Comparison of ENCODE assay signal across 8 cellular contexts in genomic region chr3:42906085-42906904, GRCh38. TPM values are rescaled to one million over a fixed set of nuclear protein-coding genes. Genes with fewer than 3 reads are reported as not detected.
DNase-seq lines count a peak whose midpoint lies in the region; ATAC-seq and TF ChIP-seq lines count a peak whose summit lies in the region.

Gene ZNF662, plus strand, starts transcription at chr3:42906142. Its CDS starts 1,973 bp downstream, at chr3:42908115.

- peak within 1 kb of the TSS; percentile 39; the same call in 1 of the 2 replicates for H3K4me2 ChIP-seq in IMR-90 (ENCODE audit: low read depth, low read length)

- no peak within 1 kb of the TSS for H2BK5ac ChIP-seq in IMR-90 (ENCODE audit: low read depth, low read length, poor library complexity, severe bottlenecking)

- H3K27me3 Mint-ChIP-seq in activated T-cell treated with anti-CD3 and anti-CD28 coated beads, Interleukin-2, amount 50 U/mL, for 4 hours (ENCODE audit: low read depth), result peaks cover 37% of the 10 kb centered on the region

- peak within 1 kb of the TSS; percentile 82 for H2AFZ ChIP-seq in IMR-90 (replicated peaks; ENCODE audit: low read length, poor library complexity)

- no peak within 1 kb of the TSS for H3K56ac ChIP-seq in IMR-90 (ENCODE audit: extremely low read depth, insufficient read depth, low read length)

- no peak within 1 kb of the TSS for H2BK120ac ChIP-seq in IMR-90 (ENCODE audit: low read depth, low read length)

- no peaks in the 10 kb centered on the region for H3K79me1 ChIP-seq in IMR-90 (ENCODE audit: low read depth in 1 of 2, low read length in 2 of 2)

- no peak for TF ChIP-seq CTCF in IMR-90 (conservative IDR thresholded peaks at IDR 0.05; ENCODE audit: low read depth, low read length)

- H4K8ac ChIP-seq in IMR-90 (ENCODE audit: low read depth in 2 of 2, low read length in 2 of 2), result no peak within 1 kb of the TSS

- H3K9ac ChIP-seq in IMR-90 (ENCODE audit: low read depth, low read length), result no peak within 1 kb of the TSS

- POLR2A ChIA-PET in IMR-90 (lab: Charles Lee; ENCODE audit: unreplicated experiment), result no interaction called here

- CTCF ChIA-PET in IMR-90 (lab: Yijun Ruan, JAX), result interaction anchor here (0.7 kb wide), 1 partner anchor 820 kb away, joined by 3 read pairs; no protein-coding TSS in a partner anchor

- H3K9me1 ChIP-seq in IMR-90 (ENCODE audit: insufficient read depth, low read length), result no peaks in the 10 kb centered on the region

- no peak for TF ChIP-seq RAD21 in IMR-90 (IDR thresholded peaks at IDR 0.05; ENCODE audit: low read length)

- WGBS in IMR-90 (ENCODE audit: extremely low coverage in 2 of 2, insufficient read length in 1 of 2), 2 experiments, result 13% methylated on average over 28 of the region's 59 CpGs; no CpG with 5 or more reads in 1 of the 2 experiments

- peaks cover 8% of the 10 kb centered on the region for H3K4me1 Mint-ChIP-seq in activated T-cell treated with anti-CD3 and anti-CD28 coated beads, Interleukin-2, amount 50 U/mL, for 4 hours (ENCODE audit: low read depth)

- H3K4ac ChIP-seq in IMR-90 (ENCODE audit: low read depth, low read length), result no peak within 1 kb of the TSS

- dilution Hi-C loops in IMR-90 (cut with HindIII; ENCODE audit: low sequenced_read_pairs, unreplicated experiment), result no loop called here

- in situ Hi-C loops in IMR-90 (cut with MboI; ENCODE audit: low sequenced_read_pairs), result no loop called here

- H2BK15ac ChIP-seq in IMR-90 (ENCODE audit: low read depth, low read length), result no peak within 1 kb of the TSS; the same call in 2 of the 3 replicates

- H3K23ac ChIP-seq in IMR-90 (ENCODE audit: low read depth, low read length), result no peak within 1 kb of the TSS

- peak within 1 kb of the TSS; percentile 63 for H3K4me3 Mint-ChIP-seq in activated T-cell treated with anti-CD3 and anti-CD28 coated beads, Interleukin-2, amount 50 U/mL, for 4 hours

- TF ChIP-seq POLR2A in IMR-90 (IDR thresholded peaks at IDR 0.05; ENCODE audit: low read depth, low read length), result no peak

- H2AK9ac ChIP-seq in IMR-90 (replicated peaks; ENCODE audit: low read depth, low read length, poor library complexity), result no peak within 1 kb of the TSS

- DNase-seq in IMR-90, result no peak
- DNase-seq in activated T-cell treated with anti-CD3 and anti-CD28 coated beads, Interleukin-2, amount 50 U/mL, for 4 hours, result peak; percentile 6
- DNase-seq in globus pallidus (ENCODE audit: low spot score), result peak; percentile 51
- DNase-seq in putamen (ENCODE audit: low spot score), result peak; percentile 32
- DNase-seq in DMS 273 treated with DMSO at 0.1 percent for 48 hours (lab: John Stamatoyannopoulos, UW), result no peak

- no peaks in the 10 kb centered on the region for H3K4me1 ChIP-seq in IMR-90 (ENCODE audit: control insufficient read depth, insufficient read depth, low read length)

- ATAC-seq in IMR-90 (ENCODE audit: low read depth) (peak; percentile 62), HG03095 (IDR thresholded peaks at IDR 0.05; ENCODE audit: unreplicated experiment) (no peak), GM18517 (IDR thresholded peaks at IDR 0.05; ENCODE audit: unreplicated experiment) (no peak), GM19035 (IDR thresholded peaks at IDR 0.05; ENCODE audit: unreplicated experiment) (no peak)
- ATAC-seq in activated T-cell treated with anti-CD3 and anti-CD28 coated beads, Interleukin-2, amount 50 U/mL, for 4 hours, result peak; percentile 78 to 84

- H3K9me3 Mint-ChIP-seq in activated T-cell treated with anti-CD3 and anti-CD28 coated beads, Interleukin-2, amount 50 U/mL, for 4 hours, result peaks cover 12% of the 10 kb centered on the region

- H4K91ac ChIP-seq in IMR-90 (ENCODE audit: insufficient read depth, low read depth, low read length), result no peak within 1 kb of the TSS

- no peak within 1 kb of the TSS for H2BK20ac ChIP-seq in IMR-90 (ENCODE audit: low read depth, low read length)

- no peaks in the 10 kb centered on the region for H3K36me3 ChIP-seq in IMR-90 (ENCODE audit: control insufficient read depth, insufficient read depth, low read length)

- H3K4me3 ChIP-seq in IMR-90 (ENCODE audit: insufficient read depth, low read depth, low read length), result peak within 1 kb of the TSS; percentile 34; the same call in 1 of the 2 replicates

- no peak within 1 kb of the TSS; the same call in 1 of the 2 replicates for H4K5ac ChIP-seq in IMR-90 (ENCODE audit: low read depth, low read length)

- intact Hi-C loops in IMR-90 (cut with micrococcal nuclease), result no loop called here

- H4K20me1 ChIP-seq in IMR-90 (ENCODE audit: insufficient read depth, low read length), result no peaks in the 10 kb centered on the region

- BruUV-seq in IMR-90 (replicated peaks; lab: Mats Ljungman, UMichigan), result no TSS peak

- peaks cover 4% of the 10 kb centered on the region for H3K36me3 Mint-ChIP-seq in activated T-cell treated with anti-CD3 and anti-CD28 coated beads, Interleukin-2, amount 50 U/mL, for 4 hours (ENCODE audit: insufficient read depth)

- peaks cover 13% of the 10 kb centered on the region for H3K27me3 ChIP-seq in IMR-90 (ENCODE audit: control insufficient read depth, insufficient read depth, low read length)

- H3K18ac ChIP-seq in IMR-90 (ENCODE audit: low read depth, low read length), result no peak within 1 kb of the TSS

- H2AK5ac ChIP-seq in IMR-90 (ENCODE audit: low read depth, low read length), result no peak within 1 kb of the TSS

- H3K14ac ChIP-seq in IMR-90 (replicated peaks; ENCODE audit: low read depth, low read length), result no peak within 1 kb of the TSS

- no peak within 1 kb of the TSS for H3K27ac ChIP-seq in IMR-90 (ENCODE audit: insufficient read depth, low read length)

- no peaks in the 10 kb centered on the region for H3K9me3 ChIP-seq in IMR-90 (ENCODE audit: control insufficient read depth, insufficient read depth, low read length)

TF ChIP-seq in IMR-90, 13 proteins besides CTCF, POLR2A, EP300 and RAD21:
- TF ChIP-seq RCOR1 (IDR thresholded peaks at IDR 0.05; ENCODE audit: insufficient replicate concordance, low read length), result no peak
- TF ChIP-seq NFE2L2 (IDR thresholded peaks at IDR 0.05; ENCODE audit: low read depth, low read length), result no peak
- no peak for TF ChIP-seq FOS (IDR thresholded peaks at IDR 0.05; ENCODE audit: low read depth, low read length)
- TF ChIP-seq MAFK (IDR thresholded peaks at IDR 0.05; ENCODE audit: low read depth, low read length), result no peak
- TF ChIP-seq, protein P1, sequence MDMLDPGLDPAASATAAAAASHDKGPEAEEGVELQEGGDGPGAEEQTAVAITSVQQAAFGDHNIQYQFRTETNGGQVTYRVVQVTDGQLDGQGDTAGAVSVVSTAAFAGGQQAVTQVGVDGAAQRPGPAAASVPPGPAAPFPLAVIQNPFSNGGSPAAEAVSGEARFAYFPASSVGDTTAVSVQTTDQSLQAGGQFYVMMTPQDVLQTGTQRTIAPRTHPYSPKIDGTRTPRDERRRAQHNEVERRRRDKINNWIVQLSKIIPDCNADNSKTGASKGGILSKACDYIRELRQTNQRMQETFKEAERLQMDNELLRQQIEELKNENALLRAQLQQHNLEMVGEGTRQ (IDR thresholded peaks at IDR 0.05; ENCODE audit: low read depth, low read length), result no peak
- TF ChIP-seq MAZ (IDR thresholded peaks at IDR 0.05; ENCODE audit: borderline replicate concordance, low read depth, low read length), result no peak
- TF ChIP-seq RFX5 (IDR thresholded peaks at IDR 0.05; ENCODE audit: low read depth, low read length), result no peak
- TF ChIP-seq CEBPB (IDR thresholded peaks at IDR 0.05; ENCODE audit: low read depth, low read length), result no peak
- TF ChIP-seq SMC3 (IDR thresholded peaks at IDR 0.05; ENCODE audit: low read depth, low read length), result no peak
- TF ChIP-seq MXI1 (IDR thresholded peaks at IDR 0.05; ENCODE audit: borderline replicate concordance, low read depth, low read length), result no peak
- TF ChIP-seq, protein P2, sequence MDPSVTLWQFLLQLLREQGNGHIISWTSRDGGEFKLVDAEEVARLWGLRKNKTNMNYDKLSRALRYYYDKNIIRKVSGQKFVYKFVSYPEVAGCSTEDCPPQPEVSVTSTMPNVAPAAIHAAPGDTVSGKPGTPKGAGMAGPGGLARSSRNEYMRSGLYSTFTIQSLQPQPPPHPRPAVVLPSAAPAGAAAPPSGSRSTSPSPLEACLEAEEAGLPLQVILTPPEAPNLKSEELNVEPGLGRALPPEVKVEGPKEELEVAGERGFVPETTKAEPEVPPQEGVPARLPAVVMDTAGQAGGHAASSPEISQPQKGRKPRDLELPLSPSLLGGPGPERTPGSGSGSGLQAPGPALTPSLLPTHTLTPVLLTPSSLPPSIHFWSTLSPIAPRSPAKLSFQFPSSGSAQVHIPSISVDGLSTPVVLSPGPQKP (IDR thresholded peaks at IDR 0.05; ENCODE audit: borderline replicate concordance, low read depth, low read length), result no peak
- no peak for TF ChIP-seq CHD1 (IDR thresholded peaks at IDR 0.05; ENCODE audit: low read depth, low read length)
TF ChIP-seq in IMR-90: peak in this region for 0.

RNA-seq across cellular contexts. Expression of gene ZNF662, which starts in this region (rescaled TPM):
- 0.28 and 0.54 TPM in 2 replicates for total RNA-seq in IMR-90 (2012; rRNA removed)
- 0.29 and 0.30 TPM in 2 replicates for polyA plus RNA-seq in IMR-90 (2012; rRNA removed)
- polyA plus RNA-seq in IMR-90 (2012; cell fraction: cytosol; rRNA removed), result 0.03 and 0.08 TPM in 2 replicates
- 0.13 and 1.7 TPM in 2 replicates for polyA plus RNA-seq in IMR-90 (2012; cell fraction: nucleus; rRNA removed; ENCODE audit: low replicate concordance)
- total RNA-seq in activated T-cell treated with anti-CD3 and anti-CD28 coated beads, Interleukin-2, amount 50 U/mL, for 4 hours, result 1 to 10 TPM in 2 of 3 donors, under 1 TPM in 1; 0.33 to 1.4 (median 1.0) TPM

Comparison
In these comparisons a context has a peak if more than half of its experiments do, and no peak if none do; other contexts are left out.
1. ATAC-seq: peak in IMR-90 (single experiment) and activated T-cell treated with anti-CD3 and anti-CD28 coated beads, Interleukin-2, amount 50 U/mL, for 4 hours (2 of 2); none in HG03095 (single experiment), GM18517 (single experiment) and GM19035 (single experiment).
2. DNase-seq: peak in activated T-cell treated with anti-CD3 and anti-CD28 coated beads, Interleukin-2, amount 50 U/mL, for 4 hours (single experiment), globus pallidus (single experiment) and putamen (single experiment); none in IMR-90 (single experiment) and DMS 273 treated with DMSO at 0.1 percent for 48 hours (single experiment).